Comparison of ENCODE assay signal across 1 cellular context in genomic region chr2:26534865-26535662, GRCh38.
TF ChIP-seq lines count a peak whose summit lies in the region.

No MANE protein-coding gene starts in this region.

TF ChIP-seq in K562, 482 proteins besides CTCF, POLR2A, EP300 and RAD21 (continued from another document):
- TF ChIP-seq CLOCK (CRISPR knock-in tag; IDR thresholded peaks at IDR 0.05; ENCODE audit: borderline replicate concordance) (no peak), FOXJ2 (tag; IDR thresholded peaks at IDR 0.05) (0 out of 2 replicates have a peak, but pooled peaks have one; percentile 6), CREB3 (tag; conservative IDR thresholded peaks at IDR 0.05; ENCODE audit: low read depth) (0 out of 2 replicates have a peak, but pooled peaks have one; percentile 54)
